In the genomic region with DNA sequence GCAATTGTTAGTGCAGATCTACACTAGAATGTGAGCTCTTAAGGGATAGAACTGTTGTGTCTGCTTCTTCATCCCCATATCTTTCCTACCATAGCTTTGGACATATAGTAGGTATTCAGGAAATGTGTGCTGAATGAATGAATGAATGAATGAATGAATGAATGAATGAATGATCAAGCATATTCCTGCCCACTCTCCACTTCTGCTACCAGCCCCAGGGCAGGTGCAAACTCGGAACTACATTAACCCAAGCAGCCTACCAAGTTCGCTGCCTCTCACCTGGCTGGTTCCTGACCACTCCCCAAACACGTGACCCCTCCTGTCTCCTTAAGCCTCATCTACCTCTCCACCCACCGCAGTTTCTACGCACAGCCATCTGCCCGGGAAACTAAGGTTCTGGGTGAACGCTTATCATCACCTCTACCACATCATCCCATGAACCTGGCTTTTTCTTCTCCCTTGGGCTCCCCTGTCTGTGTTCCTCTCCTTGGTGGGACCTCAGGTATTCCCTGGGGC, we compare ENCODE assay signal across 24 cellular contexts. TPM values are rescaled to one million over a fixed set of nuclear protein-coding genes. Genes with fewer than 3 reads are reported as not detected.
A peak's percentile ranks its signal among the peaks of the same experiment; 100 is the strongest.
DNase-seq lines count a peak whose midpoint lies in the region; TF ChIP-seq lines count a peak whose summit lies in the region.
"Had no signal": no experiment of that assay in that cellular context is flagged by ENCODE, and none has a peak within 500 bp of the region (broad histone marks: within the 10 kb centered on the region; RNA-seq: fewer than 3 reads in every experiment).

No MANE protein-coding gene starts in this region.

- H3K4me1 ChIP-seq in OCI-LY7 (ENCODE audit: insufficient read depth, low read length, poor library complexity, severe bottlenecking), result no peaks in the 10 kb centered on the region
- H3K4me1 ChIP-seq: HAP-1 had no signal

- H3K27ac ChIP-seq in OCI-LY7 (ENCODE audit: low read depth, low read length, poor library complexity, severe bottlenecking), result no peak overlapping the region
- H3K27ac ChIP-seq: GM23248, SK-N-MC had no signal

- H3K4me3 Mint-ChIP-seq in activated CD4-positive, alpha-beta T cell treated with anti-CD3 and anti-CD28 coated beads, Interleukin-2, amount 10 ng/mL, durations not matched to agents 24 days and 14 days, result no peak overlapping the region
- H3K4me3 Mint-ChIP-seq: CD14-positive monocyte, IgD-negative memory B cell had no signal

- no peak overlapping the region for H3K4me3 ChIP-seq in OCI-LY7 (ENCODE audit: low read depth, low read length, poor library complexity, severe bottlenecking)
- H3K4me3 ChIP-seq: GM23248, HAP-1, SK-N-MC had no signal

- H3K4me2 ChIP-seq in OCI-LY7 (ENCODE audit: low read length), result no peak overlapping the region

- DNase-seq in NCI-H187 treated with DMSO at 0.1 percent for 48 hours (lab: John Stamatoyannopoulos, UW) (peak; percentile 12), NCI-H187 (lab: John Stamatoyannopoulos, UW) (no peak), NCI-H69 (lab: John Stamatoyannopoulos, UW) (peak; percentile 3), left kidney (ENCODE audit: low read depth, low spot score) (peak; percentile 40), OCI-LY7 (ENCODE audit: low spot score) (no peak), NOMO-1 (lab: John Stamatoyannopoulos, UW; ENCODE audit: unreplicated experiment in 2 of 2) (no peak)
- no peak for DNase-seq in activated CD4-positive, alpha-beta T cell treated with anti-CD3 and anti-CD28 coated beads, Interleukin-2, amount 10 ng/mL, durations not matched to agents 24 days and 14 days
- DNase-seq: 8988T; ACHN; BE2C; Calu3; CD8-positive, alpha-beta memory T cell; GM23248; NCI-H1092; NCI-H1436; NCI-H2029; NCI-H446 treated with DMSO at 0.1 percent for 48 hours; NCI-H82; SIG-M5 had no signal

- no peak overlapping the region for H2AFZ ChIP-seq in OCI-LY7 (ENCODE audit: low read length)
- H2AFZ ChIP-seq: GM23248 had no signal

- H3K9me3 ChIP-seq in OCI-LY7 (ENCODE audit: low read length), result no peaks in the 10 kb centered on the region
- H3K9me3 ChIP-seq: BE2C, HAP-1 had no signal

- POLR2A ChIA-PET in OCI-LY7 (lab: Charles Lee), result interaction anchor here (0.6 kb wide), 1 partner anchor 1725 kb away, joined by 3 read pairs; no protein-coding TSS in a partner anchor

- no peaks in the 10 kb centered on the region for H3K9me3 Mint-ChIP-seq in activated CD4-positive, alpha-beta T cell treated with anti-CD3 and anti-CD28 coated beads, Interleukin-2, amount 10 ng/mL, durations not matched to agents 24 days and 14 days
- H3K9me3 Mint-ChIP-seq: CD8-positive, alpha-beta memory T cell had no signal

- H3K79me2 ChIP-seq in OCI-LY7 (ENCODE audit: insufficient read depth, low read depth, low read length), result no peaks in the 10 kb centered on the region

- no peaks in the 10 kb centered on the region for H4K20me1 ChIP-seq in OCI-LY7 (ENCODE audit: insufficient read depth, low read length)

- intact Hi-C loops in activated CD4-positive, alpha-beta T cell treated with anti-CD3 and anti-CD28 coated beads, Interleukin-2, amount 10 ng/mL, durations not matched to agents 24 days and 14 days (cut with micrococcal nuclease), result no loop called here
- intact Hi-C loops in OCI-LY7 (cut with micrococcal nuclease; ENCODE audit: unreplicated experiment), result no loop called here

- TF ChIP-seq CTCF in OCI-LY7 (conservative IDR thresholded peaks at IDR 0.05; ENCODE audit: low read length), result no peak

- CTCF ChIA-PET in OCI-LY7 (lab: Charles Lee; ENCODE audit: unreplicated experiment), result no interaction called here

- H3K4me1 Mint-ChIP-seq in activated CD4-positive, alpha-beta T cell treated with anti-CD3 and anti-CD28 coated beads, Interleukin-2, amount 10 ng/mL, durations not matched to agents 24 days and 14 days, result peaks cover 8% of the 10 kb centered on the region
- H3K4me1 Mint-ChIP-seq: CD8-positive, alpha-beta memory T cell; IgD-negative memory B cell had no signal

- no TSS peak for BruUV-seq in OCI-LY7 (replicated peaks; lab: Mats Ljungman, UMichigan)

- H3K36me3 ChIP-seq in OCI-LY7 (ENCODE audit: insufficient read depth, low read length), result no peaks in the 10 kb centered on the region
- H3K36me3 ChIP-seq: BE2C, HAP-1 had no signal

- H3K27me3 Mint-ChIP-seq in activated CD4-positive, alpha-beta T cell treated with anti-CD3 and anti-CD28 coated beads, Interleukin-2, amount 10 ng/mL, durations not matched to agents 24 days and 14 days, result peaks cover 10% of the 10 kb centered on the region

- no peaks in the 10 kb centered on the region for H3K36me3 Mint-ChIP-seq in activated CD4-positive, alpha-beta T cell treated with anti-CD3 and anti-CD28 coated beads, Interleukin-2, amount 10 ng/mL, durations not matched to agents 24 days and 14 days (ENCODE audit: low read depth)
- H3K36me3 Mint-ChIP-seq: CD14-positive monocyte; CD8-positive, alpha-beta memory T cell; IgD-negative memory B cell had no signal

- H3K27ac Mint-ChIP-seq in activated CD4-positive, alpha-beta T cell treated with anti-CD3 and anti-CD28 coated beads, Interleukin-2, amount 10 ng/mL, durations not matched to agents 24 days and 14 days, result no peak overlapping the region
- H3K27ac Mint-ChIP-seq: CD14-positive monocyte; CD8-positive, alpha-beta memory T cell; IgD-negative memory B cell had no signal

- no peaks in the 10 kb centered on the region for H3K9me2 ChIP-seq in OCI-LY7 (ENCODE audit: insufficient read depth, low read length)

RNA-seq across cellular contexts. Expression of a gene that starts 26.8 kb away (rescaled TPM):
- not detected in 2 replicates for total RNA-seq in activated CD4-positive, alpha-beta T cell treated with anti-CD3 and anti-CD28 coated beads, Interleukin-2, amount 10 ng/mL, durations not matched to agents 24 days and 14 days
- total RNA-seq in OCI-LY7 (2014; rRNA removed; shearing (Covaris generic)), result not detected in 2 replicates
- not detected in 2 replicates for total RNA-seq in OCI-LY7 (2022)
- total RNA-seq: CD8-positive, alpha-beta memory T cell; T-helper 1 cell treated with Interleukin-12 subunit alpha and Interleukin-12 subunit beta and Interleukin-4 antibody, amounts not matched to agents 30 ng/mL and 1 ng/mL, for 36 hours had no signal

Comparison
In these comparisons a context has a peak if more than half of its experiments do, and no peak if none do; other contexts are left out.
1. DNase-seq: peak in NCI-H187 treated with DMSO at 0.1 percent for 48 hours (single experiment), NCI-H69 (single experiment) and left kidney (single experiment); none in NCI-H187 (0 of 2), activated CD4-positive, alpha-beta T cell treated with anti-CD3 and anti-CD28 coated beads, Interleukin-2, amount 10 ng/mL, durations not matched to agents 24 days and 14 days (single experiment), OCI-LY7 (single experiment) and NOMO-1 (0 of 2).